17 cellular contexts compared by ENCODE assay signal in genomic region chr3:7322957-7323679, GRCh38.
DNase-seq lines count a peak whose midpoint lies in the region; ATAC-seq and FAIRE-seq lines count a peak whose summit lies in the region.
"Had no signal": no experiment of that assay in that cellular context is flagged by ENCODE, and none has a peak within 500 bp of the region (broad histone marks: within the 10 kb centered on the region; RNA-seq: fewer than 3 reads in every experiment).

No MANE protein-coding gene starts in this region.

- no peaks in the 10 kb centered on the region for H3K4me1 Mint-ChIP-seq in effector memory CD8-positive, alpha-beta T cell (ENCODE audit: low read depth in 2 of 2)
- H3K4me1 Mint-ChIP-seq: B cell, GM23338 had no signal

- H2BK15ac ChIP-seq in mesenchymal stem cell (ENCODE audit: low read depth, poor library complexity, severe bottlenecking): no peak overlapping the region

- no peak overlapping the region for H3K4me3 Mint-ChIP-seq in effector memory CD8-positive, alpha-beta T cell
- H3K4me3 Mint-ChIP-seq: B cell; CD4-positive, alpha-beta T cell; GM23338 had no signal

- no peak overlapping the region for H3K4me2 ChIP-seq in mesenchymal stem cell (ENCODE audit: low read length, poor library complexity, severe bottlenecking)
- H3K4me2 ChIP-seq: GM23338 had no signal

- no peak overlapping the region for H3K14ac ChIP-seq in mesenchymal stem cell (ENCODE audit: low read length in 2 of 2)

- WGBS in mesenchymal stem cell: 65% methylated on average over 2 of the region's 3 CpGs

- no peak overlapping the region for H3K9ac ChIP-seq in mesenchymal stem cell (ENCODE audit: low read length)

- no peak overlapping the region for H2BK12ac ChIP-seq in mesenchymal stem cell (ENCODE audit: low read length in 2 of 2)

- no peak overlapping the region for H3K27ac Mint-ChIP-seq in effector memory CD8-positive, alpha-beta T cell
- H3K27ac Mint-ChIP-seq: B cell; CD4-positive, alpha-beta T cell; GM23338 had no signal

- no peak overlapping the region for H2BK5ac ChIP-seq in mesenchymal stem cell (ENCODE audit: low read depth, low read length, poor library complexity, severe bottlenecking)

- no peak overlapping the region for H3K4me3 ChIP-seq in mesenchymal stem cell (ENCODE audit: insufficient read depth in 1 of 2, low read depth in 1 of 2, low read length in 2 of 2)
- H3K4me3 ChIP-seq: GM23338 had no signal

- peak; percentile 96 for FAIRE-seq in endometrium (lab: Jason Lieb, UNC)
- FAIRE-seq: G401.6, GM12892 had no signal

- ATAC-seq in effector memory CD8-positive, alpha-beta T cell (replicated peaks): no peak
- ATAC-seq: GM23338 had no signal

- no peak overlapping the region for H2BK120ac ChIP-seq in mesenchymal stem cell (ENCODE audit: low read depth, low read length)

- H3K27me3 Mint-ChIP-seq in effector memory CD8-positive, alpha-beta T cell: no peaks in the 10 kb centered on the region
- H3K27me3 Mint-ChIP-seq: B cell; CD4-positive, alpha-beta T cell had no signal

- H2AFZ ChIP-seq in mesenchymal stem cell (ENCODE audit: low read depth, low read length): no peak overlapping the region
- H2AFZ ChIP-seq: GM23338 had no signal

- H3K36me3 Mint-ChIP-seq in effector memory CD8-positive, alpha-beta T cell (ENCODE audit: insufficient read depth): no peaks in the 10 kb centered on the region

- no peak overlapping the region for H3K23ac ChIP-seq in mesenchymal stem cell (ENCODE audit: low read length in 2 of 2)

- no peak overlapping the region for H3K4ac ChIP-seq in mesenchymal stem cell (ENCODE audit: low read depth in 1 of 2, low read length in 2 of 2)

- H4K8ac ChIP-seq in mesenchymal stem cell (ENCODE audit: low read length): no peak overlapping the region

- H3K79me1 ChIP-seq in mesenchymal stem cell (replicated peaks; ENCODE audit: low read length, poor library complexity, severe bottlenecking): no peaks in the 10 kb centered on the region

- peak overlapping the region; percentile 62 for H3K27ac ChIP-seq in mesenchymal stem cell (ENCODE audit: low read length, poor library complexity, severe bottlenecking)

- peaks cover 0 to 10% of the 10 kb centered on the region in 2 donors for H3K9me3 Mint-ChIP-seq in effector memory CD8-positive, alpha-beta T cell
- H3K9me3 Mint-ChIP-seq: CD4-positive, alpha-beta T cell had no signal

- no peak overlapping the region for H4K91ac ChIP-seq in mesenchymal stem cell (ENCODE audit: low read length)

- H3K9me3 ChIP-seq in mesenchymal stem cell (ENCODE audit: control insufficient read depth, low read length): no peaks in the 10 kb centered on the region

- no peaks in the 10 kb centered on the region for H3K36me3 ChIP-seq in mesenchymal stem cell (ENCODE audit: control insufficient read depth in 1 of 2, insufficient read depth in 2 of 2, low read depth in 1 of 2, low read length in 2 of 2)

- peak overlapping the region; percentile 39 for H2AK5ac ChIP-seq in mesenchymal stem cell (ENCODE audit: low read length, severe bottlenecking)

- DNase-seq in Caki2 (ENCODE audit: low read depth) (peak; percentile 60), glomerular visceral epithelial cell (ENCODE audit: extremely low spot score) (peak; percentile 9), mesenchymal stem cell (peak; percentile 1), NCI-H510A treated with DMSO at 0.1 percent for 48 hours (lab: John Stamatoyannopoulos, UW) (no peak), DMS153 treated with DMSO at 0.1 percent for 48 hours (lab: John Stamatoyannopoulos, UW; ENCODE audit: unreplicated experiment) (no peak)
- DNase-seq in stimulated activated CD4-positive, alpha-beta T cell treated with anti-CD3 and anti-CD28 coated beads, Interleukin-2, amount 100 ng/mL, for 48 hours: no peak
- DNase-seq in effector memory CD8-positive, alpha-beta T cell: no peak
- DNase-seq: C1 segment of cervical spinal cord; CD4-positive, alpha-beta T cell; DMS79 treated with DMSO at 0.1 percent for 48 hours; EL; H7 had no signal

- H3K4me1 ChIP-seq in mesenchymal stem cell (ENCODE audit: control insufficient read depth, insufficient read depth, low read depth, low read length): no peaks in the 10 kb centered on the region

- in situ Hi-C loops in Caki2 (cut with HindIII; ENCODE audit: low pct_unique_long_range_greater_than_20kb, low sequenced_read_pairs): no loop called here

- no peaks in the 10 kb centered on the region for H3K27me3 ChIP-seq in mesenchymal stem cell (ENCODE audit: control insufficient read depth in 1 of 2, insufficient read depth in 1 of 2, low read length in 2 of 2)

- H3K18ac ChIP-seq in mesenchymal stem cell (ENCODE audit: low read depth in 1 of 2, low read length in 2 of 2): no peak overlapping the region

Comparison
In these comparisons a context has a peak if more than half of its experiments do, and no peak if none do; other contexts are left out.
1. DNase-seq: peak in Caki2 (single experiment), glomerular visceral epithelial cell (single experiment) and mesenchymal stem cell (single experiment); none in NCI-H510A treated with DMSO at 0.1 percent for 48 hours (single experiment), stimulated activated CD4-positive, alpha-beta T cell treated with anti-CD3 and anti-CD28 coated beads, Interleukin-2, amount 100 ng/mL, for 48 hours (0 of 2), effector memory CD8-positive, alpha-beta T cell (0 of 3) and DMS153 treated with DMSO at 0.1 percent for 48 hours (single experiment).